In the genomic region with DNA sequence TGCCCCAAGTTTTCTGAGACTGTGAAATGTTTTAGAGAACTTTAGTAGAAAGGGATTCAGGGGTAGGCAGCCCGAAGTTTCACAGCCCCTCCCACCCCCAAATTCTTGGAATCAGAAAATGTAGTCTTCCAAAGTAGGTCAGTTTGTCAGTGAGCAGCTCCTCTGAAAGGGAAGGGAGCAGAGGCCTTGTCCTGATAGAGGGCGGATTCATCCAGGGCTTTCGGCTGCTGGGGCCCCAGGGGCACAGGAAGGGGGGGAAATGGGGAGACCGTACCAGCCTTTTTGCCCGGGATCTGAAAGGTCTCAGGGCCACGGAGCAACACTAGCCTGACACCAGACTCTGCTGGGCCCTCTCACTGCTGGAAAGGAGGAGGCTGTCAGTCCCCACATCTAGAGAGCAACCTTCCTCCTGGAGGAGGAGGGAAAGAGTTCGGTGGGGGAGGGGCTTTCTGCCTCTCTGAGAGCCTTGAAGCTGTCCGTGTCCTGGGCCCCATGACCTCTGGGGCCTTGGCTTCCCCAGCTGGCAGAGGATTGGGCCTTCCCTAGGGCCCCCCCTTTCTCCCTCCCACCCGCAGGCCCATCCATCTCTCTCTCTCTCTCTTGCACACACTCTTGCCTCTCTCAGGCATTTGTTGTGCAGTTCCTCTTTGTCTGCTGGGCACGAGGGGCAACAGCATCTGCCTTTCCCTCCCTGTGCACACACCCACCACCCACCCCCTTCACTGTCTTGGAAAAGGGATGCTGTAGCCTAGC, we compare ENCODE assay signal across 8 cellular contexts. TPM values are rescaled to one million over a fixed set of nuclear protein-coding genes. Genes with fewer than 3 reads are reported as not detected.
A peak's percentile ranks its signal among the peaks of the same experiment; 100 is the strongest.
DNase-seq lines count a peak whose midpoint lies in the region; ATAC-seq and TF ChIP-seq lines count a peak whose summit lies in the region.

A gene (plus strand): TSS at position 607 of the 753 bp plus-strand sequence. CDS start 451 bp downstream, outside the sequence.

- H2BK5ac ChIP-seq in mesenchymal stem cell (ENCODE audit: low read depth, low read length, poor library complexity, severe bottlenecking) = peak within 1 kb of the TSS; percentile 59

- peaks cover 7% of the 10 kb centered on the region for H3K36me3 ChIP-seq in effector memory CD4-positive, alpha-beta T cell (ENCODE audit: control insufficient read depth, insufficient read depth, low read length)
- H3K36me3 ChIP-seq in mesenchymal stem cell (ENCODE audit: control insufficient read depth in 1 of 2, insufficient read depth in 2 of 2, low read depth in 1 of 2, low read length in 2 of 2) = peaks cover 11 to 27% of the 10 kb centered on the region in 2 experiments
- H3K36me3 ChIP-seq in upper lobe of left lung = peaks cover 0 to 6% (median 1%) of the 10 kb centered on the region in 4 donors

- no peaks in the 10 kb centered on the region for H3K9me3 ChIP-seq in effector memory CD4-positive, alpha-beta T cell (ENCODE audit: control insufficient read depth, low read length)
- H3K9me3 ChIP-seq in mesenchymal stem cell (ENCODE audit: control insufficient read depth, low read length) (no peaks in the 10 kb centered on the region), upper lobe of left lung (no peaks in the 10 kb centered on the region)

- H3K9ac ChIP-seq in mesenchymal stem cell (ENCODE audit: low read length) = peak within 1 kb of the TSS; percentile 69

- peak within 1 kb of the TSS; percentile 94 for H4K8ac ChIP-seq in mesenchymal stem cell (ENCODE audit: low read length)

- ATAC-seq in SK-N-SH treated with all-trans-retinoic acid at 6 μM for 48 hours (peak; percentile 60), upper lobe of left lung (ENCODE audit: low FRiP score in 2 of 2) (peak; percentile 63 to 69), HG03135 (IDR thresholded peaks at IDR 0.05; ENCODE audit: unreplicated experiment) (no peak), HG03439 (IDR thresholded peaks at IDR 0.05; ENCODE audit: unreplicated experiment) (no peak)

- H2BK120ac ChIP-seq in mesenchymal stem cell (ENCODE audit: low read depth, low read length) = peak within 1 kb of the TSS; percentile 80

- H3K4me3 ChIP-seq in effector memory CD4-positive, alpha-beta T cell (ENCODE audit: insufficient read depth, low read depth, low read length, poor library complexity, severe bottlenecking) = peak within 1 kb of the TSS; percentile 50
- H3K4me3 ChIP-seq in mesenchymal stem cell (ENCODE audit: insufficient read depth in 1 of 2, low read depth in 1 of 2, low read length in 2 of 2) = peak within 1 kb of the TSS; percentile 53 to 71
- H3K4me3 ChIP-seq in upper lobe of left lung = peak within 1 kb of the TSS in 3 of 4 donors; percentile 20 to 40 (median 37)

- DNase-seq in CMK (ENCODE audit: low read depth) (peak; percentile 59), mesenchymal stem cell (peak; percentile 91), upper lobe of left lung (peak; percentile 11 to 62), epidermal melanocyte (ENCODE audit: insufficient read length, low spot score) (no peak)
- no peak for DNase-seq in effector memory CD4-positive, alpha-beta T cell

- peaks cover 19% of the 10 kb centered on the region for H3K4me1 ChIP-seq in effector memory CD4-positive, alpha-beta T cell (ENCODE audit: control insufficient read depth, insufficient read depth, low read length, poor library complexity, severe bottlenecking)
- H3K4me1 ChIP-seq in mesenchymal stem cell (ENCODE audit: control insufficient read depth, insufficient read depth, low read depth, low read length) (peaks cover 17% of the 10 kb centered on the region), upper lobe of left lung (peaks cover 11 to 23% (median 19%) of the 10 kb centered on the region in 4 donors)

- H3K23ac ChIP-seq in mesenchymal stem cell (ENCODE audit: low read length in 2 of 2) = peak within 1 kb of the TSS in 1 of 2 experiments; percentile 94

- TF ChIP-seq POLR2A in upper lobe of left lung (IDR thresholded peaks at IDR 0.05) = no peak

- TF ChIP-seq CTCF in upper lobe of left lung (IDR thresholded peaks at IDR 0.05) = no peak

- peak within 1 kb of the TSS; percentile 81 to 99 for H3K18ac ChIP-seq in mesenchymal stem cell (ENCODE audit: low read depth in 1 of 2, low read length in 2 of 2)

- peak within 1 kb of the TSS; percentile 92 to 98 for H3K4ac ChIP-seq in mesenchymal stem cell (ENCODE audit: low read depth in 1 of 2, low read length in 2 of 2)

- peak within 1 kb of the TSS; percentile 73 for H3K4me2 ChIP-seq in mesenchymal stem cell (ENCODE audit: low read length, poor library complexity, severe bottlenecking)

- H3K79me1 ChIP-seq in mesenchymal stem cell (replicated peaks; ENCODE audit: low read length, poor library complexity, severe bottlenecking) = peaks cover 15% of the 10 kb centered on the region

- peak in 1 of 4 donors; percentile 16 for TF ChIP-seq EP300 in upper lobe of left lung (IDR thresholded peaks at IDR 0.05)

- no peaks in the 10 kb centered on the region for H3K27me3 ChIP-seq in effector memory CD4-positive, alpha-beta T cell (replicated peaks; ENCODE audit: control insufficient read depth, insufficient read depth, low read length, poor library complexity, severe bottlenecking)
- H3K27me3 ChIP-seq in mesenchymal stem cell (ENCODE audit: control insufficient read depth in 1 of 2, insufficient read depth in 1 of 2, low read length in 2 of 2) (no peaks in the 10 kb centered on the region), upper lobe of left lung (no peaks in the 10 kb centered on the region)

- H3K27ac ChIP-seq in effector memory CD4-positive, alpha-beta T cell (ENCODE audit: insufficient read depth, low read length, poor library complexity, severe bottlenecking) = no peak within 1 kb of the TSS
- H3K27ac ChIP-seq in mesenchymal stem cell (ENCODE audit: low read length, poor library complexity, severe bottlenecking) (peak within 1 kb of the TSS; percentile 76), upper lobe of left lung (peak within 1 kb of the TSS; percentile 23 to 81 (median 62))

- 11% methylated on average over 9 of the region's 10 CpGs for WGBS in mesenchymal stem cell
- 27 to 30% methylated on average over 8 to 10 of the region's 10 CpGs for WGBS in upper lobe of left lung, 2 donors

- H2BK12ac ChIP-seq in mesenchymal stem cell (ENCODE audit: low read length in 2 of 2) = peak within 1 kb of the TSS; percentile 78 to 87

- H2BK15ac ChIP-seq in mesenchymal stem cell (ENCODE audit: low read depth, poor library complexity, severe bottlenecking) = peak within 1 kb of the TSS; percentile 39

- H2AK5ac ChIP-seq in mesenchymal stem cell (ENCODE audit: low read length, severe bottlenecking) = peak within 1 kb of the TSS; percentile 5

- H3K14ac ChIP-seq in mesenchymal stem cell (ENCODE audit: low read length in 2 of 2) = peak within 1 kb of the TSS in 1 of 2 experiments; percentile 98

- H4K91ac ChIP-seq in mesenchymal stem cell (ENCODE audit: low read length) = peak within 1 kb of the TSS; percentile 79

- H2AFZ ChIP-seq in mesenchymal stem cell (ENCODE audit: low read depth, low read length) = peak within 1 kb of the TSS; percentile 18

TF ChIP-seq in SK-N-SH treated with all-trans-retinoic acid at 6 μM for 48 hours, 23 proteins besides CTCF, POLR2A, EP300 and RAD21:
- TF ChIP-seq, protein P1, sequence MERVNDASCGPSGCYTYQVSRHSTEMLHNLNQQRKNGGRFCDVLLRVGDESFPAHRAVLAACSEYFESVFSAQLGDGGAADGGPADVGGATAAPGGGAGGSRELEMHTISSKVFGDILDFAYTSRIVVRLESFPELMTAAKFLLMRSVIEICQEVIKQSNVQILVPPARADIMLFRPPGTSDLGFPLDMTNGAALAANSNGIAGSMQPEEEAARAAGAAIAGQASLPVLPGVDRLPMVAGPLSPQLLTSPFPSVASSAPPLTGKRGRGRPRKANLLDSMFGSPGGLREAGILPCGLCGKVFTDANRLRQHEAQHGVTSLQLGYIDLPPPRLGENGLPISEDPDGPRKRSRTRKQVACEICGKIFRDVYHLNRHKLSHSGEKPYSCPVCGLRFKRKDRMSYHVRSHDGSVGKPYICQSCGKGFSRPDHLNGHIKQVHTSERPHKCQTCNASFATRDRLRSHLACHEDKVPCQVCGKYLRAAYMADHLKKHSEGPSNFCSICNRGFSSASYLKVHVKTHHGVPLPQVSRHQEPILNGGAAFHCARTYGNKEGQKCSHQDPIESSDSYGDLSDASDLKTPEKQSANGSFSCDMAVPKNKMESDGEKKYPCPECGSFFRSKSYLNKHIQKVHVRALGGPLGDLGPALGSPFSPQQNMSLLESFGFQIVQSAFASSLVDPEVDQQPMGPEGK (CRISPR knock-in tag; IDR thresholded peaks at IDR 0.05; ENCODE audit: borderline replicate concordance) = 0 out of 2 replicates have a peak, but pooled peaks have one; percentile 31
- no peak for TF ChIP-seq PPARA (CRISPR knock-in tag; IDR thresholded peaks at IDR 0.05; ENCODE audit: borderline replicate concordance)

RNA-seq across cellular contexts. Expression of the gene that starts here (rescaled TPM):
- 10.6 TPM for polyA plus RNA-seq in mesenchymal stem cell (2013, experiment 1 of 2)
- 10.1 TPM for polyA plus RNA-seq in mesenchymal stem cell (2013, experiment 2 of 2)
- 10 to 100 TPM in 1 of 6 donors, 1 to 10 TPM in 5; 5.6 to 23.0 (median 9.3) TPM for total RNA-seq in upper lobe of left lung

Comparison
In these comparisons a context has a peak if more than half of its experiments do, and no peak if none do; other contexts are left out.
1. DNase-seq: peak in CMK (single experiment), mesenchymal stem cell (single experiment) and upper lobe of left lung (2 of 2); none in effector memory CD4-positive, alpha-beta T cell (0 of 3) and epidermal melanocyte (single experiment).
2. ATAC-seq: peak in SK-N-SH treated with all-trans-retinoic acid at 6 μM for 48 hours (single experiment) and upper lobe of left lung (2 of 2); none in HG03135 (single experiment) and HG03439 (single experiment).
3. Peak in every context shown above with its lines, with median percentiles within 50 percentile points of each other: H3K4me3 ChIP-seq.